ENCODE assay signal across 9 cellular contexts in the genomic region with DNA sequence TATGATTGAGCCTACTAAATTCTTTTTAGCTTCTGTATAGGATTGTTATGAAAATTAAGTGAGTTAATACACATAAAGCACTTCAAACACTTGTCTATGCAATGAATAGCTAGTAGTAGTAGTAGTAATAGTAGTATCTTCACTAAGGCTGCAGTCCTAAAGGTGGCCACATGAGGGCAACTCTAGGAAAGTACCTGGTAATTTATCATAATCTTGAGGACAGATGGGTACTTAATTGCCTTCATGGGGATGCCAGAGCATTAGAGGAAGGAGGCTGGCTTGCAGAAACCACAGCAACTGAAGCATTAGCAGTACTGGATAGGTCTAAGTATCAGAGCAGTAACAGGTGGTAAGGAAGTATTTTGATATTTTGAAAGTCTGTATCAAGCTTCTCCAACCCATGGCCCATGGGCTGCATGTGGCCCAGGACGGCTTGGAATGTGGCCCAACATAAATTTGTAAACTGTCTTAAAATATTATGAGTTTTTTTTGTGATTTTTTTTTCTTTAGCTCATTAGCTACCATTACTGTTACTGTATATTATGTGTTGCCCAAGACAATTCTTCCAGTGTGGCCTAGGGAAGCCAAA. TPM values are rescaled to one million over a fixed set of nuclear protein-coding genes. Genes with fewer than 3 reads are reported as not detected.
DNase-seq lines count a peak whose midpoint lies in the region; ATAC-seq and TF ChIP-seq lines count a peak whose summit lies in the region.
"Had no signal": no experiment of that assay in that cellular context is flagged by ENCODE, and none has a peak within 500 bp of the region (broad histone marks: within the 10 kb centered on the region; RNA-seq: fewer than 3 reads in every experiment).

No MANE protein-coding gene starts in this region.

- ATAC-seq in GM18867 (IDR thresholded peaks at IDR 0.05; ENCODE audit: unreplicated experiment) (peak; percentile 59), gastroesophageal sphincter (no peak)

- no peak for TF ChIP-seq POLR2A in gastroesophageal sphincter (IDR thresholded peaks at IDR 0.05)

- 60 to 92% methylated on average over 1 of the region's 1 CpG for WGBS in gastroesophageal sphincter (ENCODE audit: low coverage in 1 of 2), 2 donors

- H3K36me3 ChIP-seq in gastroesophageal sphincter: no peaks in the 10 kb centered on the region
- H3K36me3 ChIP-seq: HAP-1 had no signal

- DNase-seq in AG08395 (ENCODE audit: low spot score) (peak; percentile 15), M059J (ENCODE audit: low read depth) (peak; percentile 50), epithelial cell of esophagus (ENCODE audit: low read depth) (peak; percentile 53), HuH-7.5 (ENCODE audit: low spot score) (no peak)
- peak; percentile 60 to 66 for DNase-seq in activated CD4-positive, alpha-beta T cell treated with anti-CD3 and anti-CD28 coated beads, Interleukin-2, amount 50 U/mL, for 4 hours
- peak in 2 of 3 donors; percentile 49 to 73 for DNase-seq in stimulated activated CD4-positive, alpha-beta T cell treated with anti-CD3 and anti-CD28 coated beads, Interleukin-12 subunit alpha, Interleukin-12 subunit beta, amount 100 ng/mL, for 48 hours (ENCODE audit: low read depth in 2 of 3, low spot score in 1 of 3)

- H3K27ac ChIP-seq in gastroesophageal sphincter: no peak overlapping the region

- no peaks in the 10 kb centered on the region for H3K27me3 ChIP-seq in gastroesophageal sphincter

- no peak for TF ChIP-seq EP300 in gastroesophageal sphincter (IDR thresholded peaks at IDR 0.05)

- H3K9me3 ChIP-seq in gastroesophageal sphincter: no peaks in the 10 kb centered on the region
- H3K9me3 ChIP-seq: HAP-1 had no signal

- H3K4me3 ChIP-seq in epithelial cell of esophagus (ENCODE audit: low read length) (no peak overlapping the region), gastroesophageal sphincter (no peak overlapping the region)
- H3K4me3 ChIP-seq: HAP-1 had no signal

- H3K4me1 ChIP-seq in gastroesophageal sphincter: peaks cover 0 to 8% (median 0%) of the 10 kb centered on the region in 3 donors

- TF ChIP-seq CTCF in epithelial cell of esophagus (IDR thresholded peaks at IDR 0.05; ENCODE audit: insufficient read depth, low read depth, low read length, missing control alignments): peak; percentile 76
- TF ChIP-seq CTCF in gastroesophageal sphincter (IDR thresholded peaks at IDR 0.05): peak in 1 of 4 experiments; percentile 9

RNA-seq across cellular contexts. Expression of gene NIPAL1, which starts 17.3 kb away (rescaled TPM):
- 3.3 and 4.6 TPM in 2 replicates for total RNA-seq in M059J (2014; rRNA removed; shearing (Covaris generic))
- 1 to 10 TPM in 1 of 4 donors, under 1 TPM in 3; 0.16 to 2.0 (median 0.25) TPM for total RNA-seq in gastroesophageal sphincter

RNA-seq across cellular contexts. Expression of gene CNGA1, which starts 17.4 kb away (rescaled TPM):
- 0.32 TPM in 1 of 2 replicates, not detected in the other for total RNA-seq in M059J (2014; rRNA removed; shearing (Covaris generic))
- 1 to 10 TPM in 1 of 4 donors, under 1 TPM in 1, not detected in 2; 0.40 to 1.8 TPM for total RNA-seq in gastroesophageal sphincter
